Comparison of ENCODE assay signal across 25 cellular contexts in the genomic region with DNA sequence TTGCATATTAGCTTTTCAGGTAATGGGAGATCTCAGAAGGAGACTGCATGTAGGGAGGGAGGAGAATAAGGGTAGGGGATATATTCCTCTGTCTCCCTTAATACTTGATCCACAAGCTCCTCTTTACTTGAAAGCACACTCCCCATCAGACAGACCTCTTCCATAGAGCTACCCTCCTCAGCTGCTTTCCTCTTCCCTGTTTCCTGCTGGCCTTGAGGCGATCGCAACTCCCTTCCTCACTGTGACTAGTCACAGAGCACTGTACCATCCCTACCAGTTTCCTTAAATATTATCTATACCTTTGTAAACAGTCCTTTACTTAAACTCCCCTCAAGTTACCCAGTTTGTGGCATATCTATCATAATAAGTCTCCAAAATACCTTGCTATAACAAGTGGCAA. TPM values are rescaled to one million over a fixed set of nuclear protein-coding genes. Genes with fewer than 3 reads are reported as not detected.
DNase-seq lines count a peak whose midpoint lies in the region; ATAC-seq, FAIRE-seq and TF ChIP-seq lines count a peak whose summit lies in the region.
"Had no signal": no experiment of that assay in that cellular context is flagged by ENCODE, and none has a peak within 500 bp of the region (broad histone marks: within the 10 kb centered on the region; RNA-seq: fewer than 3 reads in every experiment).

No MANE protein-coding gene starts in this region.

- peak; percentile 39; the same call in 2 of the 3 replicates for ATAC-seq in SK-N-SH treated with all-trans-retinoic acid at 6 μM for 48 hours
- no peak for ATAC-seq in activated naive CD8-positive, alpha-beta T cell treated with anti-CD3 and anti-CD28 coated beads, Interleukin-2, amount 50 U/mL, for 24 hours
- ATAC-seq: pancreas had no signal

- H3F3A ChIP-seq in SK-N-SH (replicated peaks; ENCODE audit: insufficient read depth) = peaks cover 4% of the 10 kb centered on the region

- DNase-seq in SK-N-SH (no peak), GM19239 (ENCODE audit: insufficient read length, low spot score) (no peak), mesothelial cell of epicardium (ENCODE audit: low spot score in 2 of 2, unreplicated experiment in 2 of 2) (no peak), HTR-8/SVneo (ENCODE audit: insufficient read length, low spot score) (no peak), NCI-H526 (lab: John Stamatoyannopoulos, UW) (no peak), ascending aorta (ENCODE audit: low spot score in 2 of 2) (no peak)
- DNase-seq in activated naive CD8-positive, alpha-beta T cell treated with anti-CD3 and anti-CD28 coated beads, Interleukin-2, amount 50 U/mL, for 24 hours = no peak
- DNase-seq: 8988T; activated CD4-positive, CD25-positive, alpha-beta regulatory T cell treated with anti-CD3 and anti-CD28 coated beads, Interleukin-2, amount 50 U/mL, for 72 hours; adrenal gland; BE2C; DMS 273 treated with DMSO at 0.1 percent for 48 hours; kidney; mammary epithelial cell; NCI-H1105; NCI-H2029 treated with DMSO at 0.1 percent for 48 hours; pancreas; Peyer's patch; right lobe of liver had no signal

- no peak overlapping the region for H3K9ac ChIP-seq in SK-N-SH

- H3K4me1 Mint-ChIP-seq in activated naive CD8-positive, alpha-beta T cell treated with anti-CD3 and anti-CD28 coated beads, Interleukin-2, amount 50 U/mL, for 24 hours = peaks cover 71% of the 10 kb centered on the region
- H3K4me1 Mint-ChIP-seq in mesothelial cell of epicardium = peaks cover 18% of the 10 kb centered on the region

- H3K4me2 ChIP-seq in SK-N-SH = no peak overlapping the region

- no peak for TF ChIP-seq EP300 in SK-N-SH (IDR thresholded peaks at IDR 0.05; ENCODE audit: borderline replicate concordance in 1 of 2, low read depth in 1 of 2, low read length in 1 of 2)

- no peaks in the 10 kb centered on the region for H3K36me3 ChIP-seq in SK-N-SH (replicated peaks in 1 of 2; ENCODE audit: control insufficient read depth in 1 of 2, insufficient read depth in 2 of 2, low read length in 1 of 2)
- H3K36me3 ChIP-seq in ascending aorta = no peaks in the 10 kb centered on the region
- H3K36me3 ChIP-seq: adrenal gland, BE2C, pancreas, Peyer's patch, right lobe of liver, vagina had no signal

- peaks cover 93% of the 10 kb centered on the region for H4K20me1 ChIP-seq in SK-N-SH (ENCODE audit: insufficient read depth)

- H3K27me3 Mint-ChIP-seq in activated naive CD8-positive, alpha-beta T cell treated with anti-CD3 and anti-CD28 coated beads, Interleukin-2, amount 50 U/mL, for 24 hours = no peaks in the 10 kb centered on the region
- no peaks in the 10 kb centered on the region for H3K27me3 Mint-ChIP-seq in mesothelial cell of epicardium (ENCODE audit: low read depth)

- no peak for TF ChIP-seq RAD21 in SK-N-SH (IDR thresholded peaks at IDR 0.05; ENCODE audit: low read length)

- TF ChIP-seq CTCF in SK-N-SH (IDR thresholded peaks at IDR 0.05) = no peak
- TF ChIP-seq CTCF in mesothelial cell of epicardium (IDR thresholded peaks at IDR 0.05; ENCODE audit: unreplicated experiment) = no peak
- no peak for TF ChIP-seq CTCF in ascending aorta (IDR thresholded peaks at IDR 0.05)

- 96% methylated on average over 2 of the region's 2 CpGs for WGBS in SK-N-SH (ENCODE audit: low lambda C conversion rate)

- POLR2A ChIA-PET in SK-N-SH (lab: Yijun Ruan, JAX) = no interaction called here

- H3K9me3 ChIP-seq in SK-N-SH = no peaks in the 10 kb centered on the region
- no peaks in the 10 kb centered on the region for H3K9me3 ChIP-seq in ascending aorta
- H3K9me3 ChIP-seq: adrenal gland, BE2C, pancreas, Peyer's patch, right lobe of liver, vagina had no signal

- H3K27me3 ChIP-seq in SK-N-SH (ENCODE audit: insufficient read depth) (no peaks in the 10 kb centered on the region), ascending aorta (no peaks in the 10 kb centered on the region)
- H3K27me3 ChIP-seq: adrenal gland, BE2C, pancreas, Peyer's patch, right lobe of liver, vagina had no signal

- no peak overlapping the region for H3K4me3 Mint-ChIP-seq in activated naive CD8-positive, alpha-beta T cell treated with anti-CD3 and anti-CD28 coated beads, Interleukin-2, amount 50 U/mL, for 24 hours
- no peak overlapping the region for H3K4me3 Mint-ChIP-seq in mesothelial cell of epicardium

- no peaks in the 10 kb centered on the region for H3K9me3 Mint-ChIP-seq in activated naive CD8-positive, alpha-beta T cell treated with anti-CD3 and anti-CD28 coated beads, Interleukin-2, amount 50 U/mL, for 24 hours
- H3K9me3 Mint-ChIP-seq in mesothelial cell of epicardium = peaks cover 2% of the 10 kb centered on the region
- H3K9me3 Mint-ChIP-seq: activated T-helper 2 cell treated with anti-CD3 and anti-CD28 coated beads, Interferon-gamma antibody, Interleukin-2, Interleukin-4, amounts not matched to agents 10 μg/mL and 5 μg/mL and 100 μg/mL, durations not matched to agents 14 hours and 24 hours and 36 hours had no signal

- CTCF ChIA-PET in SK-N-SH (lab: Yijun Ruan, JAX) = interaction anchor here (1.0 kb wide), 1 partner anchor 16 kb away, joined by 3 read pairs; no protein-coding TSS in a partner anchor

- peak; percentile 21 for FAIRE-seq in GM19239 (lab: Jason Lieb, UNC)
- FAIRE-seq in HTR-8/SVneo (lab: Jason Lieb, UNC) = no peak
- FAIRE-seq: bronchial epithelial cell, frontal cortex, H54, kidney, pancreas had no signal

- no peaks in the 10 kb centered on the region for H3K9me2 ChIP-seq in SK-N-SH

- H3K4me1 ChIP-seq in SK-N-SH (ENCODE audit: control insufficient read depth in 1 of 2, insufficient read depth in 2 of 2, low read depth in 1 of 2, low read length in 1 of 2) (peaks cover 0 to 2% of the 10 kb centered on the region in 2 experiments; a peak in 1 of 4 replicates), ascending aorta (peaks cover 0 to 38% of the 10 kb centered on the region in 2 donors)
- H3K4me1 ChIP-seq: BE2C had no signal

- H2AFZ ChIP-seq in SK-N-SH (ENCODE audit: low read depth) = no peak overlapping the region

- H3K27ac Mint-ChIP-seq in activated naive CD8-positive, alpha-beta T cell treated with anti-CD3 and anti-CD28 coated beads, Interleukin-2, amount 50 U/mL, for 24 hours = peak overlapping the region; percentile 7
- H3K27ac Mint-ChIP-seq in mesothelial cell of epicardium = peak overlapping the region; percentile 3
- H3K27ac Mint-ChIP-seq: activated T-helper 2 cell treated with anti-CD3 and anti-CD28 coated beads, Interferon-gamma antibody, Interleukin-2, Interleukin-4, amounts not matched to agents 10 μg/mL and 5 μg/mL and 100 μg/mL, durations not matched to agents 14 hours and 24 hours and 36 hours had no signal

- no peak overlapping the region for H3K4me3 ChIP-seq in SK-N-SH (ENCODE audit: low read depth in 2 of 2, low read length in 1 of 2)
- H3K4me3 ChIP-seq in ascending aorta = no peak overlapping the region
- H3K4me3 ChIP-seq: adrenal gland, pancreas, Peyer's patch, right lobe of liver, vagina had no signal

- intact Hi-C loops in ascending aorta (cut with DNase I) = no loop called here

- H3K27ac ChIP-seq in SK-N-SH (ENCODE audit: low read depth in 2 of 2, low read length in 1 of 2) (no peak overlapping the region), ascending aorta (no peak overlapping the region)
- H3K27ac ChIP-seq: pancreas, Peyer's patch, right lobe of liver, vagina had no signal

- peaks cover 100% of the 10 kb centered on the region for H3K79me2 ChIP-seq in SK-N-SH (ENCODE audit: insufficient read depth)

- H3K36me3 Mint-ChIP-seq in activated naive CD8-positive, alpha-beta T cell treated with anti-CD3 and anti-CD28 coated beads, Interleukin-2, amount 50 U/mL, for 24 hours (ENCODE audit: low read depth) = peaks cover 11% of the 10 kb centered on the region
- H3K36me3 Mint-ChIP-seq in mesothelial cell of epicardium = no peaks in the 10 kb centered on the region

TF ChIP-seq in SK-N-SH treated with all-trans-retinoic acid at 6 μM for 48 hours, 23 proteins besides CTCF, POLR2A, EP300 and RAD21 (continues in another document):
- TF ChIP-seq, protein P1, sequence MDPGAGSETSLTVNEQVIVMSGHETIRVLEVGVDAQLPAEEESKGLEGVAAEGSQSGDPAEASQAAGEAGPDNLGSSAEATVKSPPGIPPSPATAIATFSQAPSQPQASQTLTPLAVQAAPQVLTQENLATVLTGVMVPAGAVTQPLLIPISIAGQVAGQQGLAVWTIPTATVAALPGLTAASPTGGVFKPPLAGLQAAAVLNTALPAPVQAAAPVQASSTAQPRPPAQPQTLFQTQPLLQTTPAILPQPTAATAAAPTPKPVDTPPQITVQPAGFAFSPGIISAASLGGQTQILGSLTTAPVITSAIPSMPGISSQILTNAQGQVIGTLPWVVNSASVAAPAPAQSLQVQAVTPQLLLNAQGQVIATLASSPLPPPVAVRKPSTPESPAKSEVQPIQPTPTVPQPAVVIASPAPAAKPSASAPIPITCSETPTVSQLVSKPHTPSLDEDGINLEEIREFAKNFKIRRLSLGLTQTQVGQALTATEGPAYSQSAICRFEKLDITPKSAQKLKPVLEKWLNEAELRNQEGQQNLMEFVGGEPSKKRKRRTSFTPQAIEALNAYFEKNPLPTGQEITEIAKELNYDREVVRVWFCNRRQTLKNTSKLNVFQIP (CRISPR knock-in tag; IDR thresholded peaks at IDR 0.05; ENCODE audit: borderline replicate concordance, low read depth) = no peak

RNA-seq across cellular contexts. Expression of gene ROCK1, which starts 10.9 kb away (rescaled TPM):
- polyA plus RNA-seq in SK-N-SH (2012; rRNA removed) = 4.9 and 6.7 TPM in 2 replicates
- 6.7 and 9.7 TPM in 2 replicates for polyA plus RNA-seq in SK-N-SH (2012; cell fraction: cytosol; rRNA removed)
- polyA plus RNA-seq in SK-N-SH (2012; cell fraction: nucleus; rRNA removed) = 12.3 and 22.5 TPM in 2 replicates
- total RNA-seq in mesothelial cell of epicardium (47.3 to 48.1 TPM (median 48.0 TPM) in 3 replicates), ascending aorta (32.0 TPM)
